25 cellular contexts compared by ENCODE assay signal in genomic region chr10:87518937-87519336, GRCh38. TPM values are rescaled to one million over a fixed set of nuclear protein-coding genes. Genes with fewer than 3 reads are reported as not detected.
DNase-seq lines count a peak whose midpoint lies in the region; ATAC-seq, FAIRE-seq and TF ChIP-seq lines count a peak whose summit lies in the region.
"Had no signal": no experiment of that assay in that cellular context is flagged by ENCODE, and none has a peak within 500 bp of the region (broad histone marks: within the 10 kb centered on the region; RNA-seq: fewer than 3 reads in every experiment).

No MANE protein-coding gene starts in this region.

- H3K9me3 Mint-ChIP-seq in stimulated activated effector memory CD8-positive, alpha-beta T cell treated with anti-CD3 and anti-CD28 coated beads, Interleukin-12 subunit alpha, Interleukin-12 subunit beta, amount 100 ng/mL, for 72 hours = peaks cover 5% of the 10 kb centered on the region
- H3K9me3 Mint-ChIP-seq: H9 had no signal

- H3K36me3 ChIP-seq in OCI-LY3 (replicated peaks; ENCODE audit: low read depth, low read length) (peaks cover 5% of the 10 kb centered on the region), neuronal stem cell (replicated peaks in 1 of 2; ENCODE audit: control insufficient read depth in 2 of 2, insufficient read depth in 2 of 2, low read length in 2 of 2) (peaks cover 10 to 90% of the 10 kb centered on the region in 2 donors)

- H3K36me3 Mint-ChIP-seq in stimulated activated effector memory CD8-positive, alpha-beta T cell treated with anti-CD3 and anti-CD28 coated beads, Interleukin-12 subunit alpha, Interleukin-12 subunit beta, amount 100 ng/mL, for 72 hours = peaks cover 72% of the 10 kb centered on the region

- H3K4me2 ChIP-seq in OCI-LY3 (ENCODE audit: low read length) (peak overlapping the region; percentile 65), neuronal stem cell (ENCODE audit: insufficient read depth, low read length, poor library complexity, severe bottlenecking) (no peak overlapping the region)
- H3K4me2 ChIP-seq: A549; BLaER1 treated with 17β-estradiol and CSF1 and Interleukin-3, amounts not matched to agents 10 nM and 100 nM had no signal

- H3K27ac ChIP-seq in OCI-LY3 (ENCODE audit: low read length) (no peak overlapping the region), neuronal stem cell (replicated peaks; ENCODE audit: low read length) (no peak overlapping the region)
- H3K27ac ChIP-seq: A549; BLaER1 treated with 17β-estradiol and CSF1 and Interleukin-3, amounts not matched to agents 10 nM and 100 nM; GM23248 had no signal

- no peak overlapping the region for H3K18ac ChIP-seq in neuronal stem cell (ENCODE audit: low read length)

- DNase-seq in H54 (ENCODE audit: insufficient read length, low spot score) = no peak
- DNase-seq in erythroblast (lab: John Stamatoyannopoulos, UW) = no peak
- DNase-seq in stimulated activated effector memory CD8-positive, alpha-beta T cell treated with anti-CD3 and anti-CD28 coated beads, Interleukin-12 subunit alpha, Interleukin-12 subunit beta, amount 100 ng/mL, for 72 hours (ENCODE audit: low spot score in 2 of 2) = no peak
- no peak for DNase-seq in NCI-H1092 (lab: John Stamatoyannopoulos, UW)
- DNase-seq in superior temporal gyrus (ENCODE audit: extremely low spot score) = no peak
- no peak for DNase-seq in pons (ENCODE audit: low spot score)
- no peak for DNase-seq in neuronal stem cell (ENCODE audit: low spot score)
- DNase-seq: 8988T; ACHN; AML-193; BE2C; Calu3; CD4-positive, alpha-beta memory T cell; COR-L47; DMS53; DMS79 treated with DMSO at 0.1 percent for 48 hours; GF-D8; GM23248; H9 had no signal

- H2AK5ac ChIP-seq in neuronal stem cell (ENCODE audit: low read depth, low read length) = no peak overlapping the region

- TF ChIP-seq POLR2A in H54 (IDR thresholded peaks at IDR 0.05; ENCODE audit: low read depth, low read length) (no peak), erythroblast (IDR thresholded peaks at IDR 0.05; ENCODE audit: low read length) (peak; percentile 69)

- no peak for ATAC-seq in stimulated activated effector memory CD8-positive, alpha-beta T cell treated with anti-CD3 and anti-CD28 coated beads, Interleukin-12 subunit alpha, Interleukin-12 subunit beta, amount 100 ng/mL, for 72 hours
- ATAC-seq: A549, HCT116 had no signal

- H3K23ac ChIP-seq in neuronal stem cell (ENCODE audit: low read depth, low read length, poor library complexity) = no peak overlapping the region

- H2BK120ac ChIP-seq in neuronal stem cell (ENCODE audit: low read depth, low read length) = no peak overlapping the region

- peak; percentile 30 for FAIRE-seq in H54 (lab: Jason Lieb, UNC)
- FAIRE-seq: A549, GM12892, H1 had no signal

- H3K4me1 ChIP-seq in OCI-LY3 (ENCODE audit: low read length) (peaks cover 17% of the 10 kb centered on the region), neuronal stem cell (ENCODE audit: control insufficient read depth in 2 of 2, insufficient read depth in 1 of 2, low read depth in 1 of 2, low read length in 2 of 2) (no peaks in the 10 kb centered on the region)
- H3K4me1 ChIP-seq: A549; BE2C; BLaER1 treated with 17β-estradiol and CSF1 and Interleukin-3, amounts not matched to agents 10 nM and 100 nM had no signal

- TF ChIP-seq CTCF in OCI-LY3 (IDR thresholded peaks at IDR 0.05; ENCODE audit: low read depth, low read length) = no peak

- no peaks in the 10 kb centered on the region for H3K79me1 ChIP-seq in neuronal stem cell (ENCODE audit: low read depth, low read length)

- H3K14ac ChIP-seq in neuronal stem cell (ENCODE audit: low read length) = no peak overlapping the region

- no peak overlapping the region for H4K8ac ChIP-seq in neuronal stem cell (ENCODE audit: low read depth, low read length)

- H3K4me3 ChIP-seq in OCI-LY3 (ENCODE audit: low read length) (no peak overlapping the region), neuronal stem cell (ENCODE audit: low read length in 2 of 2) (no peak overlapping the region)
- H3K4me3 ChIP-seq: A549; BLaER1 treated with 17β-estradiol and CSF1 and Interleukin-3, amounts not matched to agents 10 nM and 100 nM; GM23248 had no signal

- H3K4me1 Mint-ChIP-seq in stimulated activated effector memory CD8-positive, alpha-beta T cell treated with anti-CD3 and anti-CD28 coated beads, Interleukin-12 subunit alpha, Interleukin-12 subunit beta, amount 100 ng/mL, for 72 hours = peaks cover 12% of the 10 kb centered on the region
- H3K4me1 Mint-ChIP-seq: H9 had no signal

- no peaks in the 10 kb centered on the region for H3K9me3 ChIP-seq in OCI-LY3 (ENCODE audit: insufficient read depth, low read length)
- H3K9me3 ChIP-seq in neuronal stem cell (replicated peaks in 1 of 2; ENCODE audit: control insufficient read depth in 2 of 2, insufficient read depth in 1 of 2, low read depth in 1 of 2, low read length in 2 of 2) = peaks cover 0 to 5% of the 10 kb centered on the region in 2 donors
- H3K9me3 ChIP-seq: A549, BE2C had no signal

- no peak overlapping the region for H3K4me3 Mint-ChIP-seq in stimulated activated effector memory CD8-positive, alpha-beta T cell treated with anti-CD3 and anti-CD28 coated beads, Interleukin-12 subunit alpha, Interleukin-12 subunit beta, amount 100 ng/mL, for 72 hours
- H3K4me3 Mint-ChIP-seq: CD4-positive, alpha-beta memory T cell; H9 had no signal

- H2BK5ac ChIP-seq in neuronal stem cell (ENCODE audit: low read length) = no peak overlapping the region

- H4K91ac ChIP-seq in neuronal stem cell (ENCODE audit: low read depth, low read length, poor library complexity) = no peak overlapping the region

- no peak overlapping the region for H3K4ac ChIP-seq in neuronal stem cell (ENCODE audit: low read length)

- H4K20me1 ChIP-seq in OCI-LY3 (ENCODE audit: insufficient read depth, low read length) = no peaks in the 10 kb centered on the region
- H4K20me1 ChIP-seq: BLaER1 treated with 17β-estradiol and CSF1 and Interleukin-3, amounts not matched to agents 10 nM and 100 nM had no signal

- no peaks in the 10 kb centered on the region for H3K27me3 ChIP-seq in OCI-LY3 (ENCODE audit: low read depth, low read length)
- H3K27me3 ChIP-seq in neuronal stem cell (ENCODE audit: control insufficient read depth in 3 of 3, insufficient read depth in 3 of 3, low read depth in 1 of 3, low read length in 3 of 3) = no peaks in the 10 kb centered on the region
- H3K27me3 ChIP-seq: BE2C; BLaER1 treated with 17β-estradiol and CSF1 and Interleukin-3, amounts not matched to agents 10 nM and 100 nM had no signal

- no peak overlapping the region for H2BK12ac ChIP-seq in neuronal stem cell (ENCODE audit: low read length)

- WGBS in neuronal stem cell (ENCODE audit: extremely low coverage in 2 of 2, insufficient read length in 2 of 2, insufficient replicate concordance in 1 of 2), 2 donors = no CpG with 5 or more reads among the region's 3 CpGs

- H3K27ac Mint-ChIP-seq in stimulated activated effector memory CD8-positive, alpha-beta T cell treated with anti-CD3 and anti-CD28 coated beads, Interleukin-12 subunit alpha, Interleukin-12 subunit beta, amount 100 ng/mL, for 72 hours = peak overlapping the region; percentile 3
- H3K27ac Mint-ChIP-seq: H9 had no signal

- H2BK15ac ChIP-seq in neuronal stem cell (ENCODE audit: low read length) = no peak overlapping the region

- no peak overlapping the region for H3K9ac ChIP-seq in OCI-LY3 (ENCODE audit: low read length)
- H3K9ac ChIP-seq in neuronal stem cell (ENCODE audit: low read depth, low read length, poor library complexity) = no peak overlapping the region
- H3K9ac ChIP-seq: BLaER1 treated with 17β-estradiol and CSF1 and Interleukin-3, amounts not matched to agents 10 nM and 100 nM; GM23248 had no signal

- no peak overlapping the region for H2AFZ ChIP-seq in OCI-LY3 (ENCODE audit: low read depth, low read length)
- H2AFZ ChIP-seq in neuronal stem cell (ENCODE audit: low read length) = no peak overlapping the region
- H2AFZ ChIP-seq: GM23248 had no signal

- H3K79me2 ChIP-seq in OCI-LY3 (ENCODE audit: low read length) = no peaks in the 10 kb centered on the region

RNA-seq across cellular contexts. Expression of gene MINPP1, which starts 14.2 kb away (rescaled TPM):
- 25.1 TPM for polyA plus RNA-seq in neuronal stem cell (2013, experiment 1 of 2)
- 26.4 TPM for polyA plus RNA-seq in neuronal stem cell (2013, experiment 2 of 2)
